1 cellular context compared by ENCODE assay signal in genomic region chr14:74804219-74804825, GRCh38.
TF ChIP-seq lines count a peak whose summit lies in the region.

No MANE protein-coding gene starts in this region.

TF ChIP-seq in GM23338, 12 proteins besides CTCF, POLR2A, EP300 and RAD21 (continued from another document):
- no peak for TF ChIP-seq ZNF462 (CRISPR knock-in tag; IDR thresholded peaks at IDR 0.05)
- TF ChIP-seq ZNF114 (CRISPR knock-in tag; IDR thresholded peaks at IDR 0.05): no peak
- TF ChIP-seq ZNF331 (CRISPR knock-in tag; IDR thresholded peaks at IDR 0.05; ENCODE audit: low read depth): no peak
- no peak for TF ChIP-seq POLR2AphosphoS5 (IDR thresholded peaks at IDR 0.05; ENCODE audit: low read depth)
- no peak for TF ChIP-seq EZH2phosphoT487 (IDR thresholded peaks at IDR 0.05; ENCODE audit: unreplicated experiment)
- TF ChIP-seq REST (IDR thresholded peaks at IDR 0.05; ENCODE audit: unreplicated experiment): no peak
- TF ChIP-seq STAT1 (IDR thresholded peaks at IDR 0.05; ENCODE audit: unreplicated experiment): no peak
- TF ChIP-seq NANOG (IDR thresholded peaks at IDR 0.05; ENCODE audit: borderline replicate concordance): no peak
